ENCODE assay signal across 29 cellular contexts in the genomic region with DNA sequence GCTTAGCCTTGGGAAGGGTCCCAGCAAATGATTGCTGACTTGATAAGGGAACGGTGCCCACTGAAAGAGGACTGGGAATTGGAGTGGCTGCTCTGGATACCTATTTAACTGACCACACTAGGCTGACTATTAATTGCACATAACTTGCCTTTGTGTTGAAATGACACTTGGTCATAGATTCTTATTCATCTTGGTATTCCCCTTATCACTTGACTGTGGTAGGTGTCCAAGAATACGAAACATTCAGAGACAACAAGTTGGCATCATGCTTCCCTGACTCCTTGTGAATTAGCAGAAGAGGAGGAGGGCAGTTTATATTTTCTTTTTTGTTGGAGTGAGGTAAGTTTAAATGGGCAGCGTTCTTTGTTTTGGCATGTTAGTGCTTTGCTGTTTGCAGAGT. TPM values are rescaled to one million over a fixed set of nuclear protein-coding genes. Genes with fewer than 3 reads are reported as not detected.
DNase-seq lines count a peak whose midpoint lies in the region; ATAC-seq, FAIRE-seq and TF ChIP-seq lines count a peak whose summit lies in the region.
"Had no signal": no experiment of that assay in that cellular context is flagged by ENCODE, and none has a peak within 500 bp of the region (broad histone marks: within the 10 kb centered on the region; RNA-seq: fewer than 3 reads in every experiment).

No MANE protein-coding gene starts in this region.

- H3K9ac ChIP-seq in GM23248 = no peak overlapping the region
- no peak overlapping the region for H3K9ac ChIP-seq in GM12878 (ENCODE audit: control insufficient read depth, insufficient read depth, low read length)

- no peaks in the 10 kb centered on the region; the same call in 1 of the 2 replicates for H3F3A ChIP-seq in GM23248 (ENCODE audit: insufficient read depth)

- 78 to 79% methylated on average over 3 of the region's 3 CpGs for WGBS in GM23248 (ENCODE audit: low coverage in 1 of 2, low lambda C conversion rate in 2 of 2, missing lambda C conversion rate in 2 of 2), 2 experiments
- WGBS in GM12878 (ENCODE audit: insufficient coverage, insufficient replicate concordance, low lambda C conversion rate, missing lambda C conversion rate) = 39% methylated on average over 3 of the region's 3 CpGs

- no peak for TF ChIP-seq RAD21 in GM12878 (IDR thresholded peaks at IDR 0.05; ENCODE audit: insufficient read depth, low read depth, low read length)

- H3K4me3 ChIP-seq in GM23248 (no peak overlapping the region), GM12878 (no peak overlapping the region), gastrocnemius medialis (no peak overlapping the region), SJCRH30 (no peak overlapping the region)
- H3K4me3 ChIP-seq: adrenal gland, ovary, Peyer's patch, tibial nerve had no signal

- H3K27ac ChIP-seq in GM23248 (no peak overlapping the region), GM12878 (ENCODE audit: control insufficient read depth, insufficient read depth) (no peak overlapping the region), gastrocnemius medialis (no peak overlapping the region), SJCRH30 (no peak overlapping the region)
- H3K27ac ChIP-seq: ovary, Peyer's patch, WERI-Rb-1 had no signal

- H3K9me3 ChIP-seq in GM23248 (ENCODE audit: low read depth) = no peaks in the 10 kb centered on the region
- no peaks in the 10 kb centered on the region for H3K9me3 ChIP-seq in GM12878 (replicated peaks; ENCODE audit: control insufficient read depth, insufficient read depth, low read length)
- H3K9me3 ChIP-seq in gastrocnemius medialis = no peaks in the 10 kb centered on the region
- H3K9me3 ChIP-seq in SJCRH30 (replicated peaks) = no peaks in the 10 kb centered on the region
- H3K9me3 ChIP-seq: adrenal gland, ovary, Peyer's patch, tibial nerve had no signal

- DNase-seq in GM23248 (peak; percentile 25), GM12878 (ENCODE audit: low read depth, low spot score) (no peak), glomerular visceral epithelial cell (ENCODE audit: extremely low spot score) (peak; percentile 44), gastrocnemius medialis (no peak), SHP77 treated with DMSO at 0.1 percent for 48 hours (lab: John Stamatoyannopoulos, UW) (no peak), anterior cingulate cortex (lab: John Stamatoyannopoulos, UW) (no peak), SJCRH30 (no peak)
- DNase-seq: activated CD4-positive, alpha-beta T cell treated with anti-CD3 and anti-CD28 coated beads, Interleukin-2, amount 50 U/mL, for 4 hours; activated CD8-positive, alpha-beta memory T cell treated with anti-CD3 and anti-CD28 coated beads, Interleukin-2, amount 50 U/mL, for 48 hours; activated effector memory CD4-positive, alpha-beta T cell treated with Interleukin-2 at 50 U/mL for 16 hours; adrenal gland; CD4-positive, CD25-positive, alpha-beta regulatory T cell; endodermal cell; hippocampal formation; Karpas-422; NCI-H1092; NCI-H2029 treated with DMSO at 0.1 percent for 48 hours; NK-92 treated with Interleukin-12 subunit alpha and Interleukin-12 subunit beta, amount 100 ng/mL, for 24 hours; ovary; Peyer's patch; stimulated activated CD4-positive, alpha-beta T cell treated with anti-CD3 and anti-CD28 coated beads, Interleukin-1b, Interleukin-23, amount 100 ng/mL, for 48 hours; stimulated activated naive B cell treated with anti-CD40 and anti-IgM and Interleukin-4, amounts not matched to agents 10 μg/mL and 1 μg/mL and 100 μg/mL, for 72 hours; WERI-Rb-1 had no signal

- no peak for TF ChIP-seq EP300 in GM12878 (IDR thresholded peaks at IDR 0.05; ENCODE audit: borderline replicate concordance in 1 of 2, control insufficient read depth in 1 of 2, low read depth in 2 of 2, low read length in 2 of 2)

- POLR2A ChIA-PET in GM12878 (lab: Charles Lee) = no interaction called here

- in situ Hi-C loops in GM23248 (cut with MboI) (no loop called here), GM12878 (cut with MboI) (no loop called here), gastrocnemius medialis (cut with MboI; ENCODE audit: low sequenced_read_pairs in 4 of 4) (loop anchor here in 2 of 4 donors (10.0 to 25.0 kb wide), 2 partner anchors 46 to 214 kb away; no protein-coding TSS in a partner anchor)

- H3K36me3 ChIP-seq in GM23248 (ENCODE audit: low read depth) (no peaks in the 10 kb centered on the region), GM12878 (ENCODE audit: control insufficient read depth in 2 of 2, insufficient read depth in 2 of 2, low read length in 1 of 2) (no peaks in the 10 kb centered on the region), gastrocnemius medialis (peaks cover 0 to 4% of the 10 kb centered on the region in 2 donors), SJCRH30 (no peaks in the 10 kb centered on the region)
- H3K36me3 ChIP-seq: adrenal gland, ovary, Peyer's patch had no signal

- no peaks in the 10 kb centered on the region for H4K20me1 ChIP-seq in GM23248 (ENCODE audit: insufficient read depth)
- H4K20me1 ChIP-seq in GM12878 (ENCODE audit: control insufficient read depth, insufficient read depth) = no peaks in the 10 kb centered on the region

- TF ChIP-seq POLR2A in GM12878 (IDR thresholded peaks at IDR 0.05; ENCODE audit: low read depth, low read length) = no peak
- no peak for TF ChIP-seq POLR2A in gastrocnemius medialis (IDR thresholded peaks at IDR 0.05)

- TF ChIP-seq CTCF in GM12878 (IDR thresholded peaks at IDR 0.05 in 2 of 3, conservative IDR thresholded peaks at IDR 0.05 in 1 of 3; ENCODE audit: control insufficient read depth in 2 of 3, extremely low read depth in 1 of 3, insufficient read depth in 1 of 3, low read depth in 3 of 3, low read length in 3 of 3) (no peak), gastrocnemius medialis (IDR thresholded peaks at IDR 0.05 in 4 of 5, conservative IDR thresholded peaks at IDR 0.05 in 1 of 5) (no peak)

- no peaks in the 10 kb centered on the region for H3K9me2 ChIP-seq in GM23248 (ENCODE audit: insufficient read depth)

- intact Hi-C loops in GM12878 (cut with micrococcal nuclease; ENCODE audit: unreplicated experiment) (no loop called here), gastrocnemius medialis (cut with DNase I; ENCODE audit: low total_unique reads) (no loop called here)

- H2AFZ ChIP-seq in GM23248 (no peak overlapping the region), GM12878 (ENCODE audit: control insufficient read depth, low read depth, low read length) (no peak overlapping the region)

- ATAC-seq in GM12878 (peak; percentile 78), gastrocnemius medialis (peak; percentile 74 to 78), GM18909 (IDR thresholded peaks at IDR 0.05; ENCODE audit: poor library complexity, unreplicated experiment) (no peak)
- ATAC-seq: stimulated activated naive B cell treated with anti-CD40 and anti-IgM and Interleukin-4, amounts not matched to agents 10 μg/mL and 1 μg/mL and 100 μg/mL, for 72 hours had no signal

- FAIRE-seq in GM12878 (lab: Jason Lieb, UNC) = no peak
- FAIRE-seq: colon, GM12892, H54, islet of Langerhans had no signal

- H3K4me1 ChIP-seq in GM23248 (ENCODE audit: insufficient read depth) (peaks cover 6% of the 10 kb centered on the region), GM12878 (ENCODE audit: control insufficient read depth, insufficient read depth, low read length) (no peaks in the 10 kb centered on the region), gastrocnemius medialis (peaks cover 11 to 15% of the 10 kb centered on the region in 2 donors), SJCRH30 (peaks cover 10% of the 10 kb centered on the region)
- H3K4me1 ChIP-seq: Peyer's patch had no signal

- CTCF ChIA-PET in GM12878 (lab: Yijun Ruan, JAX) = no interaction called here

- RAD21 ChIA-PET in GM12878 (lab: Charles Lee; ENCODE audit: unreplicated experiment) = no interaction called here

- no peaks in the 10 kb centered on the region for H3K27me3 ChIP-seq in GM23248 (replicated peaks; ENCODE audit: insufficient read depth)
- H3K27me3 ChIP-seq in GM12878 (replicated peaks in 1 of 2; ENCODE audit: control insufficient read depth in 2 of 2, insufficient read depth in 2 of 2, low read length in 1 of 2) = no peaks in the 10 kb centered on the region
- H3K27me3 ChIP-seq in gastrocnemius medialis = no peaks in the 10 kb centered on the region
- H3K27me3 ChIP-seq in SJCRH30 = no peaks in the 10 kb centered on the region
- H3K27me3 ChIP-seq: adrenal gland, ovary, Peyer's patch, tibial nerve had no signal

- SMC1A ChIA-PET in GM12878 (lab: Charles Lee; ENCODE audit: uncharacterized antibody, unreplicated experiment) = no interaction called here

- H3K79me2 ChIP-seq in GM23248 (ENCODE audit: insufficient read depth) = peaks cover 94% of the 10 kb centered on the region
- no peaks in the 10 kb centered on the region for H3K79me2 ChIP-seq in GM12878 (ENCODE audit: control insufficient read depth, insufficient read depth, low read length)

- H3K4me2 ChIP-seq in GM23248 (ENCODE audit: unreplicated experiment) (no peak overlapping the region), GM12878 (ENCODE audit: control insufficient read depth, insufficient read depth) (0 out of 2 replicates have a peak overlapping the region, but pooled peaks have one; percentile 9)

- BruUV-seq in GM12878 (replicated peaks; lab: Mats Ljungman, UMichigan) = no TSS peak

RNA-seq across cellular contexts. Expression of gene FMNL2, which starts 13.4 kb away (rescaled TPM):
- 18.6 and 19.6 TPM in 2 replicates for total RNA-seq in GM23248 (2014; rRNA removed; shearing (Covaris generic))
- polyA plus RNA-seq in GM23248 (2016; fragmentation: Nextera tagmentation; extraction: Ambion mirVana) = 3.8 and 4.4 TPM in 2 replicates
- 99.8 and 111 TPM in 2 replicates for total RNA-seq in GM12878 (2013; cell fraction: nucleolus; rRNA removed)
- 0.34 and 0.71 TPM in 2 replicates for total RNA-seq in GM12878 (2014; rRNA removed)
- total RNA-seq in GM12878 (2014; rRNA removed; fragmentation: Illumina TruSeq; extraction: Trizol) = 0.36 and 0.37 TPM in 2 replicates
- total RNA-seq in GM12878 (2021) = 0.53 and 0.64 TPM in 2 replicates
- 1.1 TPM for polyA plus RNA-seq in GM12878 (2011; ENCODE audit: low read depth)
- 9.9 and 13.7 TPM in 2 replicates for polyA plus RNA-seq in GM12878 (2011; rRNA removed)
- polyA plus RNA-seq in GM12878 (2011; cell fraction: cytosol; rRNA removed) = 2.3 and 2.7 TPM in 2 replicates
- polyA plus RNA-seq in GM12878 (2011; cell fraction: nucleus; rRNA removed) = 19.2 and 21.3 TPM in 2 replicates
- 1.5 and 2.5 TPM in 2 replicates for polyA plus RNA-seq in GM12878 (2012)
- polyA plus RNA-seq in GM12878 (2014; fragmentation: Illumina TruSeq; extraction: Trizol) = 0.43 and 0.51 TPM in 2 replicates
- under 1 TPM; 0.13 to 0.19 TPM for polyA plus RNA-seq in GM12878 (2014; fragmentation: Nextera tagmentation; extraction: Ambion mirVana)
- polyA plus RNA-seq in GM12878 (2014; rRNA removed) = 0.24 and 0.35 TPM in 2 replicates
- polyA plus RNA-seq in GM12878 (2016; fragmentation: Nextera tagmentation; extraction: Ambion mirVana) = under 1 TPM; 0.30 to 0.35 TPM
- 5.7 and 9.1 TPM in 2 replicates for polyA minus RNA-seq in GM12878 (2011; rRNA and poly(A)+ RNA removed)
- 1.6 and 2.3 TPM in 2 replicates for polyA minus RNA-seq in GM12878 (2011; cell fraction: cytosol; rRNA and poly(A)+ RNA removed)
- 8.1 and 8.4 TPM in 2 replicates for polyA minus RNA-seq in GM12878 (2011; cell fraction: nucleus; rRNA and poly(A)+ RNA removed)
- 10 to 100 TPM in 2 of 4 donors, 1 to 10 TPM in 2; 6.7 to 17.2 (median 11.5) TPM for total RNA-seq in gastrocnemius medialis
- total RNA-seq in SJCRH30 (2014; rRNA removed; shearing (Covaris generic)) = 22.3 and 22.7 TPM in 2 replicates

Comparison
In these comparisons a context has a peak if more than half of its experiments do, and no peak if none do; other contexts are left out.
1. DNase-seq: peak in GM23248 (single experiment) and glomerular visceral epithelial cell (single experiment); none in GM12878 (single experiment), gastrocnemius medialis (0 of 2), SHP77 treated with DMSO at 0.1 percent for 48 hours (single experiment), anterior cingulate cortex (0 of 58) and SJCRH30 (0 of 2).